7 cellular contexts compared by ENCODE assay signal in genomic region chr4:1347410-1347864, GRCh38. TPM values are rescaled to one million over a fixed set of nuclear protein-coding genes. Genes with fewer than 3 reads are reported as not detected.
A peak's percentile ranks its signal among the peaks of the same experiment; 100 is the strongest.
DNase-seq lines count a peak whose midpoint lies in the region; ATAC-seq and TF ChIP-seq lines count a peak whose summit lies in the region.

No MANE protein-coding gene starts in this region.

- peak overlapping the region; percentile 86 for H3K4me3 ChIP-seq in GM12864 (ENCODE audit: low read depth, low read length)

- DNase-seq in GM12864 (ENCODE audit: low read depth) = no peak
- DNase-seq in HuH-7 (ENCODE audit: low spot score) = peak; percentile 76
- peak; percentile 63 for DNase-seq in T1000 (lab: John Stamatoyannopoulos, UW)
- DNase-seq in dedifferentiated amniotic fluid mesenchymal stem cell (ENCODE audit: extremely low spot score) = peak; percentile 76
- peak; percentile 75 for DNase-seq in left lobe of liver (ENCODE audit: low spot score)
- peak; percentile 55 for DNase-seq in stimulated activated CD4-positive, alpha-beta T cell treated with anti-CD3 and anti-CD28 coated beads, Interleukin-1b, Interleukin-23, amount 100 ng/mL, for 48 hours

- peak; percentile 4 for TF ChIP-seq CTCF in GM12864 (IDR thresholded peaks at IDR 0.05; ENCODE audit: low read depth, low read length, missing control alignments)

- peak; percentile 28 for ATAC-seq in GM21619 (IDR thresholded peaks at IDR 0.05; ENCODE audit: unreplicated experiment)
- ATAC-seq in left lobe of liver = peak; percentile 43

RNA-seq across cellular contexts. Expression of gene UVSSA, which starts 0.4 kb away (rescaled TPM):
- 18.6 TPM for total RNA-seq in left lobe of liver

RNA-seq across cellular contexts. Expression of gene MAEA, which starts 57.7 kb away (rescaled TPM):
- total RNA-seq in left lobe of liver = 33.3 TPM

RNA-seq across cellular contexts. Expression of gene NKX1-1, which starts 58.8 kb away (rescaled TPM):
- not detected for total RNA-seq in left lobe of liver
